17 cellular contexts compared by ENCODE assay signal in the genomic region with DNA sequence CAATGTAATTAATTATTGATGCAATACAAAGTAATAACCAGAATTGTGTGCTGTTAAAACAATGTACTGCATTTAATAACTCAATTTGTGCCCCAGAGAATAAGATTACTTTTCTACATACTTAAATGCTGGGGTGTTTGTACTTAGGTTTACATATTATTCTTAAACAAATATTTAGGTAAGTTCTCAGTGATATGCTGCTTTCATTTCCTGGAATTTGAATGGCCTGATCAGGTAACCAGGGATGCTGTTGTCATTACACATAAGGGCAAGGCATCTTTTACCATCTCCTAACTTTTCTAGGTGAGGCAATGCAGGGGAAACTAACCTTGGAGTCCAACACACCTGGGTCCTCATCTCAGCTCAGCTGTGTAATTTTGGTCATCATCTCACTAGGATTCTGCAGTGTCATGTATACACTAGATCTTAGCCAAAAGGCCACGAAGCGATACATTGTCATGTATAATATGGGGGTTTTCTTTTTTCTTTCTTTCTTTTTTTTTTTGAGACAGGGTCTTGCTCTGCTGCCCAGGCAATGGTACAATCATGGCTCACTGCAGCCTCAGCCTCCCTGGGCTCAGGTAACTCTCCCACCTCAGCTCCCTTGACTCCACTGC.
"Had no signal": no experiment of that assay in that cellular context is flagged by ENCODE, and none has a peak within 500 bp of the region (broad histone marks: within the 10 kb centered on the region; RNA-seq: fewer than 3 reads in every experiment).

No MANE protein-coding gene starts in this region.

- H3K27ac ChIP-seq: body of pancreas, colonic mucosa, vagina had no signal

- DNase-seq: activated CD4-positive, alpha-beta T cell treated with anti-CD3 and anti-CD28 coated beads, Interleukin-2, amount 10 ng/mL, durations not matched to agents 7 days and 5 days; activated CD8-positive, alpha-beta memory T cell treated with anti-CD3 and anti-CD28 coated beads, Interleukin-2, amount 50 U/mL, for 48 hours; activated gamma-delta T cell; activated T-cell treated with anti-CD3 and anti-CD28 coated beads, Interleukin-2, amount 50 U/mL, for 72 hours; amniotic stem cell; body of pancreas; central memory CD4-positive, alpha-beta T cell; colonic mucosa; mesenchymal stem cell; natural killer cell; tibial artery had no signal

- H3K4me1 ChIP-seq: colonic mucosa had no signal

- H3K36me3 ChIP-seq: colonic mucosa, tibial artery, vagina had no signal

- H3K9me3 ChIP-seq: body of pancreas, colonic mucosa, tibial artery, vagina had no signal

- H3K4me1 Mint-ChIP-seq: natural killer cell had no signal

- H3K9me3 Mint-ChIP-seq: activated CD4-positive, alpha-beta T cell treated with anti-CD3 and anti-CD28 coated beads, Interleukin-2, amount 10 ng/mL, durations not matched to agents 7 days and 5 days; activated T-cell treated with anti-CD3 and anti-CD28 coated beads, Interleukin-2, amount 50 U/mL, for 72 hours; natural killer cell; stimulated activated effector memory CD8-positive, alpha-beta T cell treated with anti-CD3 and anti-CD28 coated beads, Interleukin-12 subunit alpha, Interleukin-12 subunit beta, amount 100 ng/mL, for 72 hours had no signal

- ATAC-seq: activated T-cell treated with anti-CD3 and anti-CD28 coated beads, Interleukin-2, amount 50 U/mL, for 72 hours; body of pancreas; esophagus mucosa; left lobe of liver; natural killer cell; stimulated activated effector memory CD8-positive, alpha-beta T cell treated with anti-CD3 and anti-CD28 coated beads, Interleukin-12 subunit alpha, Interleukin-12 subunit beta, amount 100 ng/mL, for 72 hours had no signal

- H3K27me3 ChIP-seq: body of pancreas, colonic mucosa, tibial artery, vagina had no signal

- H3K4me3 ChIP-seq: body of pancreas, colonic mucosa, tibial artery, vagina had no signal

- H3K4me3 Mint-ChIP-seq: activated CD4-positive, alpha-beta T cell treated with anti-CD3 and anti-CD28 coated beads, Interleukin-2, amount 10 ng/mL, durations not matched to agents 7 days and 5 days; activated naive CD8-positive, alpha-beta T cell; activated T-cell treated with anti-CD3 and anti-CD28 coated beads, Interleukin-2, amount 50 U/mL, for 72 hours; natural killer cell; stimulated activated effector memory CD8-positive, alpha-beta T cell treated with anti-CD3 and anti-CD28 coated beads, Interleukin-12 subunit alpha, Interleukin-12 subunit beta, amount 100 ng/mL, for 72 hours had no signal

- H3K27ac Mint-ChIP-seq: activated CD4-positive, alpha-beta T cell treated with anti-CD3 and anti-CD28 coated beads, Interleukin-2, amount 10 ng/mL, durations not matched to agents 7 days and 5 days; activated naive CD8-positive, alpha-beta T cell; activated T-cell treated with anti-CD3 and anti-CD28 coated beads, Interleukin-2, amount 50 U/mL, for 72 hours; natural killer cell; stimulated activated effector memory CD8-positive, alpha-beta T cell treated with anti-CD3 and anti-CD28 coated beads, Interleukin-12 subunit alpha, Interleukin-12 subunit beta, amount 100 ng/mL, for 72 hours had no signal

- H3K36me3 Mint-ChIP-seq: natural killer cell; stimulated activated effector memory CD8-positive, alpha-beta T cell treated with anti-CD3 and anti-CD28 coated beads, Interleukin-12 subunit alpha, Interleukin-12 subunit beta, amount 100 ng/mL, for 72 hours had no signal

- FAIRE-seq: islet of Langerhans had no signal
